Comparison of ENCODE assay signal across 1 cellular context in genomic region chr10:104232613-104233102, GRCh38.
A peak's percentile ranks its signal among the peaks of the same experiment; 100 is the strongest.
TF ChIP-seq lines count a peak whose summit lies in the region.

No MANE protein-coding gene starts in this region.

TF ChIP-seq in HepG2, 621 proteins besides CTCF, POLR2A, EP300 and RAD21:
- TF ChIP-seq ZMYM3 (CRISPR knock-in tag; IDR thresholded peaks at IDR 0.05) (peak; percentile 47; the same call in 1 of the 2 replicates), GATAD2A (CRISPR knock-in tag; IDR thresholded peaks at IDR 0.05) (peak; percentile 12; the same call in 1 of the 2 replicates), ZNF382 (CRISPR knock-in tag; IDR thresholded peaks at IDR 0.05; ENCODE audit: borderline replicate concordance) (no peak), ZEB1 (IDR thresholded peaks at IDR 0.05; ENCODE audit: insufficient replicate concordance, low read depth) (peak; percentile 36), ZMYM2 (CRISPR knock-in tag; IDR thresholded peaks at IDR 0.05) (peak; percentile 40; the same call in 1 of the 2 replicates), ZZZ3 (CRISPR knock-in tag; IDR thresholded peaks at IDR 0.05; ENCODE audit: borderline replicate concordance) (no peak), PHF21A (CRISPR knock-in tag; IDR thresholded peaks at IDR 0.05) (0 out of 2 replicates have a peak, but pooled peaks have one; percentile 29), CREM (IDR thresholded peaks at IDR 0.05) (0 out of 2 replicates have a peak, but pooled peaks have one; percentile 15), CREM (CRISPR knock-in tag; IDR thresholded peaks at IDR 0.05) (no peak), SNAPC5 (CRISPR knock-in tag; IDR thresholded peaks at IDR 0.05; ENCODE audit: borderline replicate concordance) (0 out of 2 replicates have a peak, but pooled peaks have one; percentile 6), HNF4A (CRISPR knock-in tag; IDR thresholded peaks at IDR 0.05) (peak; percentile 47), ZNF850 (CRISPR knock-in tag; conservative IDR thresholded peaks at IDR 0.05) (no peak), SNAPC4 (CRISPR knock-in tag; IDR thresholded peaks at IDR 0.05) (peak; percentile 66; the same call in 1 of the 2 replicates), ZNF33A (CRISPR knock-in tag; IDR thresholded peaks at IDR 0.05; ENCODE audit: borderline replicate concordance) (no peak), MAFF (IDR thresholded peaks at IDR 0.05; ENCODE audit: low read depth, low read length) (peak; percentile 59), ZNF501 (CRISPR knock-in tag; IDR thresholded peaks at IDR 0.05) (peak; percentile 58; the same call in 1 of the 2 replicates), LBX2 (CRISPR knock-in tag; IDR thresholded peaks at IDR 0.05; ENCODE audit: borderline replicate concordance) (no peak), NR2C2 (CRISPR knock-in tag; IDR thresholded peaks at IDR 0.05; ENCODE audit: borderline replicate concordance) (0 out of 2 replicates have a peak, but pooled peaks have one; percentile 35), KDM1A (CRISPR knock-in tag; IDR thresholded peaks at IDR 0.05) (0 out of 2 replicates have a peak, but pooled peaks have one; percentile 26), ZNF746 (CRISPR knock-in tag; IDR thresholded peaks at IDR 0.05) (0 out of 2 replicates have a peak, but pooled peaks have one; percentile 5), RXRB (CRISPR knock-in tag; IDR thresholded peaks at IDR 0.05; ENCODE audit: borderline replicate concordance) (0 out of 2 replicates have a peak, but pooled peaks have one; percentile 24), ZNF460 (CRISPR knock-in tag; IDR thresholded peaks at IDR 0.05; ENCODE audit: borderline replicate concordance) (peak; percentile 97), BCL6 (CRISPR knock-in tag; IDR thresholded peaks at IDR 0.05) (peak; percentile 15; the same call in 1 of the 2 replicates), ATF7 (IDR thresholded peaks at IDR 0.05) (no peak), ATF7 (CRISPR knock-in tag; IDR thresholded peaks at IDR 0.05) (no peak), MTA1 (CRISPR knock-in tag; IDR thresholded peaks at IDR 0.05; ENCODE audit: borderline replicate concordance) (no peak), ZNF280D (CRISPR knock-in tag; IDR thresholded peaks at IDR 0.05) (peak; percentile 62; the same call in 1 of the 2 replicates), ZFP36L1 (CRISPR knock-in tag; IDR thresholded peaks at IDR 0.05) (no peak), SMYD3 (CRISPR knock-in tag; IDR thresholded peaks at IDR 0.05) (0 out of 2 replicates have a peak, but pooled peaks have one; percentile 11), RARA (CRISPR knock-in tag; IDR thresholded peaks at IDR 0.05) (peak; percentile 56; the same call in 1 of the 2 replicates), ZNF720 (CRISPR knock-in tag; IDR thresholded peaks at IDR 0.05) (no peak), ZNF629 (CRISPR knock-in tag; conservative IDR thresholded peaks at IDR 0.05) (peak; percentile 94), KDM5B (CRISPR knock-in tag; IDR thresholded peaks at IDR 0.05; ENCODE audit: borderline replicate concordance) (0 out of 2 replicates have a peak, but pooled peaks have one; percentile 33), IRX3 (CRISPR knock-in tag; IDR thresholded peaks at IDR 0.05; ENCODE audit: borderline replicate concordance, low read depth) (peak; percentile 3; the same call in 1 of the 2 replicates), ZNF558 (CRISPR knock-in tag; IDR thresholded peaks at IDR 0.05; ENCODE audit: borderline replicate concordance) (peak; percentile 7; the same call in 1 of the 2 replicates), CREB1 (IDR thresholded peaks at IDR 0.05) (no peak), CREB1 (CRISPR knock-in tag; IDR thresholded peaks at IDR 0.05) (peak; percentile 27; the same call in 1 of the 2 replicates), BATF2 (CRISPR knock-in tag; IDR thresholded peaks at IDR 0.05) (no peak), ZNF569 (CRISPR knock-in tag; IDR thresholded peaks at IDR 0.05; ENCODE audit: borderline replicate concordance) (no peak), MAFK (conservative IDR thresholded peaks at IDR 0.05 in 1 of 2, IDR thresholded peaks at IDR 0.05 in 1 of 2; ENCODE audit: low read length in 2 of 2) (peak; percentile 62 to 69), MXD3 (CRISPR knock-in tag; IDR thresholded peaks at IDR 0.05) (no peak; the same call in 1 of the 2 replicates), ZMYM4 (CRISPR knock-in tag; IDR thresholded peaks at IDR 0.05) (peak; percentile 6; the same call in 1 of the 2 replicates), ONECUT2 (CRISPR knock-in tag; IDR thresholded peaks at IDR 0.05) (peak; percentile 58; the same call in 1 of the 2 replicates)
